Comparison of ENCODE assay signal across 19 cellular contexts in the genomic region with DNA sequence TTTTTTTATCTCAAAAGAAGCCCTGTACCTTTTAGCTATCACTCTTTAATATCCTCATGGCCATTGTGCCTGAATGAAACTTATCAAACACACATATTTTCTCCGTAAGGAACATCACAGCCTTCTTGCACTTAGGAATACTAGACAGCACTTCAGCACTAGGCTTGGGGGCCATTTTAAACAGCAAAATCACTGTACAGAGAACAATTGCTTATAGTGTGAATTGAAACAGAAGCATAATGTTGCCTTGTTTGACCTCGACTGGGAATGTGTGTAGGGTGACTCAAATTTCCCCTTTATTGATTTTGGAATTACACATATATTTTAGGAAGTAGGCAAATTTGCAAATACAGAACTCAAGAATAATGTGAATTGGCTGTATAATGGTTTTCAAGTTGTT. TPM values are rescaled to one million over a fixed set of nuclear protein-coding genes. Genes with fewer than 3 reads are reported as not detected.
DNase-seq lines count a peak whose midpoint lies in the region; ATAC-seq, FAIRE-seq and TF ChIP-seq lines count a peak whose summit lies in the region.
"Had no signal": no experiment of that assay in that cellular context is flagged by ENCODE, and none has a peak within 500 bp of the region (broad histone marks: within the 10 kb centered on the region; RNA-seq: fewer than 3 reads in every experiment).

No MANE protein-coding gene starts in this region.

- H3K36me3 ChIP-seq in GM12878 (ENCODE audit: control insufficient read depth in 2 of 2, insufficient read depth in 2 of 2, low read length in 1 of 2) (peaks cover 4 to 20% of the 10 kb centered on the region in 2 experiments), testis (ENCODE audit: low read depth, missing control alignments) (no peaks in the 10 kb centered on the region)

- ATAC-seq in GM12878 = no peak
- ATAC-seq in GM19035 (IDR thresholded peaks at IDR 0.05; ENCODE audit: unreplicated experiment) = no peak
- no peak for ATAC-seq in GM18511 (IDR thresholded peaks at IDR 0.05; ENCODE audit: unreplicated experiment)

- no peak for TF ChIP-seq CTCF in GM12878 (IDR thresholded peaks at IDR 0.05 in 2 of 3, conservative IDR thresholded peaks at IDR 0.05 in 1 of 3; ENCODE audit: control insufficient read depth in 2 of 3, extremely low read depth in 1 of 3, insufficient read depth in 1 of 3, low read depth in 3 of 3, low read length in 3 of 3)
- no peak for TF ChIP-seq CTCF in testis (IDR thresholded peaks at IDR 0.05)

- H3K36me3 Mint-ChIP-seq in activated T-cell treated with anti-CD3 and anti-CD28 coated beads, Interleukin-2, amount 50 U/mL, for 24 hours (ENCODE audit: low read depth) = peaks cover 85% of the 10 kb centered on the region

- peak overlapping the region; percentile 7 for H3K27ac Mint-ChIP-seq in activated T-cell treated with anti-CD3 and anti-CD28 coated beads, Interleukin-2, amount 50 U/mL, for 24 hours

- H3K27ac ChIP-seq in GM12878 (ENCODE audit: control insufficient read depth, insufficient read depth) = no peak overlapping the region
- no peak overlapping the region for H3K27ac ChIP-seq in testis

- intact Hi-C loops in GM12878 (cut with micrococcal nuclease; ENCODE audit: unreplicated experiment) = no loop called here
- intact Hi-C loops in testis (cut with DNase I; ENCODE audit: low total_unique reads) = no loop called here

- in situ Hi-C loops in GM12878 (cut with MboI) = no loop called here

- TF ChIP-seq POLR2A in GM12878 (IDR thresholded peaks at IDR 0.05; ENCODE audit: low read depth, low read length) = no peak
- no peak for TF ChIP-seq POLR2A in testis (IDR thresholded peaks at IDR 0.05)

- H3K27me3 ChIP-seq in GM12878 (replicated peaks in 1 of 2; ENCODE audit: control insufficient read depth in 2 of 2, insufficient read depth in 2 of 2, low read length in 1 of 2) (no peaks in the 10 kb centered on the region), testis (no peaks in the 10 kb centered on the region)
- H3K27me3 ChIP-seq: BE2C had no signal

- H3K9me3 ChIP-seq in GM12878 (replicated peaks; ENCODE audit: control insufficient read depth, insufficient read depth, low read length) (no peaks in the 10 kb centered on the region), testis (no peaks in the 10 kb centered on the region)
- H3K9me3 ChIP-seq: BE2C had no signal

- no peak overlapping the region for H3K4me3 ChIP-seq in GM12878
- no peak overlapping the region for H3K4me3 ChIP-seq in testis

- H3K4me2 ChIP-seq in GM12878 (ENCODE audit: control insufficient read depth, insufficient read depth) = no peak overlapping the region

- CTCF ChIA-PET in GM12878 (lab: Yijun Ruan, JAX) = no interaction called here

- WGBS in GM12878 (ENCODE audit: insufficient coverage, insufficient replicate concordance, low lambda C conversion rate, missing lambda C conversion rate) = 46% methylated on average over 2 of the region's 2 CpGs
- WGBS in testis, 2 donors = 66 to 72% methylated on average over 2 of the region's 2 CpGs

- SMC1A ChIA-PET in GM12878 (lab: Charles Lee; ENCODE audit: uncharacterized antibody, unreplicated experiment) = no interaction called here

- H2AFZ ChIP-seq in GM12878 (ENCODE audit: control insufficient read depth, low read depth, low read length) = no peak overlapping the region

- POLR2A ChIA-PET in GM12878 (lab: Charles Lee) = no interaction called here

- peaks cover 3% of the 10 kb centered on the region for H3K4me1 Mint-ChIP-seq in activated T-cell treated with anti-CD3 and anti-CD28 coated beads, Interleukin-2, amount 50 U/mL, for 24 hours (ENCODE audit: low read depth)
- H3K4me1 Mint-ChIP-seq: CD8-positive, alpha-beta memory T cell; H9 had no signal

- H3K4me1 ChIP-seq in GM12878 (ENCODE audit: control insufficient read depth, insufficient read depth, low read length) = no peaks in the 10 kb centered on the region
- H3K4me1 ChIP-seq in testis = no peaks in the 10 kb centered on the region
- H3K4me1 ChIP-seq: BE2C had no signal

- H3K27me3 Mint-ChIP-seq in activated T-cell treated with anti-CD3 and anti-CD28 coated beads, Interleukin-2, amount 50 U/mL, for 24 hours = no peaks in the 10 kb centered on the region
- H3K27me3 Mint-ChIP-seq: CD4-positive, CD25-positive, alpha-beta regulatory T cell; CD8-positive, alpha-beta memory T cell had no signal

- BruUV-seq in GM12878 (replicated peaks; lab: Mats Ljungman, UMichigan) = no TSS peak

- no peak for TF ChIP-seq RAD21 in GM12878 (IDR thresholded peaks at IDR 0.05; ENCODE audit: insufficient read depth, low read depth, low read length)

- no peaks in the 10 kb centered on the region for H4K20me1 ChIP-seq in GM12878 (ENCODE audit: control insufficient read depth, insufficient read depth)

- no peak for TF ChIP-seq EP300 in GM12878 (IDR thresholded peaks at IDR 0.05; ENCODE audit: borderline replicate concordance in 1 of 2, control insufficient read depth in 1 of 2, low read depth in 2 of 2, low read length in 2 of 2)

- no peak overlapping the region for H3K4me3 Mint-ChIP-seq in activated T-cell treated with anti-CD3 and anti-CD28 coated beads, Interleukin-2, amount 50 U/mL, for 24 hours
- H3K4me3 Mint-ChIP-seq: CD4-positive, CD25-positive, alpha-beta regulatory T cell; CD8-positive, alpha-beta memory T cell; H9 had no signal

- no peaks in the 10 kb centered on the region for H3K79me2 ChIP-seq in GM12878 (ENCODE audit: control insufficient read depth, insufficient read depth, low read length)

- H3K9me3 Mint-ChIP-seq in activated T-cell treated with anti-CD3 and anti-CD28 coated beads, Interleukin-2, amount 50 U/mL, for 24 hours = no peaks in the 10 kb centered on the region
- H3K9me3 Mint-ChIP-seq: CD4-positive, CD25-positive, alpha-beta regulatory T cell; CD8-positive, alpha-beta memory T cell; H9 had no signal

- peak; percentile 52 for FAIRE-seq in GM12878 (lab: Jason Lieb, UNC)
- FAIRE-seq: GM19239, H1, HTR-8/SVneo had no signal

- RAD21 ChIA-PET in GM12878 (lab: Charles Lee; ENCODE audit: unreplicated experiment) = no interaction called here

- DNase-seq in activated T-cell treated with anti-CD3 and anti-CD28 coated beads, Interleukin-2, amount 50 U/mL, for 24 hours = no peak
- DNase-seq in activated T-cell treated with anti-CD3 and anti-CD28 coated beads for 4 hours (no peak), GM12878 (ENCODE audit: low read depth, low spot score) (no peak), midbrain (lab: John Stamatoyannopoulos, UW) (peak; percentile 14), testis (no peak)
- DNase-seq: BE2C; C1 segment of cervical spinal cord; CD4-positive, CD25-positive, alpha-beta regulatory T cell; CD8-positive, alpha-beta memory T cell; COR-L47; DMS 273 treated with DMSO at 0.1 percent for 48 hours; GDM1; H9; IMR-90 had no signal

- no peak overlapping the region for H3K9ac ChIP-seq in GM12878 (ENCODE audit: control insufficient read depth, insufficient read depth, low read length)

TF ChIP-seq in GM12878, 131 proteins besides CTCF, POLR2A, EP300 and RAD21:
- TF ChIP-seq NFIC (IDR thresholded peaks at IDR 0.05; ENCODE audit: low read depth, low read length) (no peak), TARDBP (IDR thresholded peaks at IDR 0.05; ENCODE audit: borderline replicate concordance) (no peak)

RNA-seq across cellular contexts. Expression of gene KYAT3, which starts 36.4 kb away (rescaled TPM):
- 20.3 and 23.6 TPM in 2 replicates for total RNA-seq in GM12878 (2013; cell fraction: nucleolus; rRNA removed)
- total RNA-seq in GM12878 (2014; rRNA removed) (16.9 and 17.1 TPM in 2 replicates), GM12878 (2014; rRNA removed; fragmentation: Illumina TruSeq; extraction: Trizol) (24.4 and 25.3 TPM in 2 replicates), GM12878 (2021) (27.8 and 28.2 TPM in 2 replicates), testis (10 to 100 TPM; 33.6 to 35.2 TPM)
- 17.2 TPM for polyA plus RNA-seq in GM12878 (2011; ENCODE audit: low read depth)
- polyA plus RNA-seq in GM12878 (2011; rRNA removed) (29.9 and 53.8 TPM in 2 replicates), GM12878 (2014; fragmentation: Illumina TruSeq; extraction: Trizol) (35.4 and 46.5 TPM in 2 replicates), GM12878 (2014; fragmentation: Nextera tagmentation; extraction: Ambion mirVana) (10 to 100 TPM; 18.9 to 21.8 TPM), GM12878 (2014; rRNA removed) (20.4 and 24.1 TPM in 2 replicates), GM12878 (2016; fragmentation: Nextera tagmentation; extraction: Ambion mirVana) (10 to 100 TPM; 25.9 to 27.5 TPM), testis (ENCODE audit: insufficient read depth, low read depth, low replicate concordance) (10.4 TPM)
- 12.7 and 18.9 TPM in 2 replicates for polyA plus RNA-seq in GM12878 (2011; cell fraction: cytosol; rRNA removed)
- 24.1 and 28.2 TPM in 2 replicates for polyA plus RNA-seq in GM12878 (2011; cell fraction: nucleus; rRNA removed)
- 29.3 and 34.1 TPM in 2 replicates for polyA plus RNA-seq in GM12878 (2012)
- 16.3 and 25.2 TPM in 2 replicates for polyA minus RNA-seq in GM12878 (2011; rRNA and poly(A)+ RNA removed)
- 10.7 and 12.5 TPM in 2 replicates for polyA minus RNA-seq in GM12878 (2011; cell fraction: cytosol; rRNA and poly(A)+ RNA removed)
- 6.3 and 8.2 TPM in 2 replicates for polyA minus RNA-seq in GM12878 (2011; cell fraction: nucleus; rRNA and poly(A)+ RNA removed)

RNA-seq across cellular contexts. Expression of gene RBMXL1, which starts 36.4 kb away (rescaled TPM):
- 39.7 and 42.9 TPM in 2 replicates for total RNA-seq in GM12878 (2013; cell fraction: nucleolus; rRNA removed)
- total RNA-seq in GM12878 (2014; rRNA removed) = 6.9 and 8.3 TPM in 2 replicates
- 9.7 and 10.4 TPM in 2 replicates for total RNA-seq in GM12878 (2014; rRNA removed; fragmentation: Illumina TruSeq; extraction: Trizol)
- total RNA-seq in GM12878 (2021) = 13.9 TPM in 2 replicates
- 4.1 TPM for polyA plus RNA-seq in GM12878 (2011; ENCODE audit: low read depth)
- 6.5 and 7.4 TPM in 2 replicates for polyA plus RNA-seq in GM12878 (2011; rRNA removed)
- polyA plus RNA-seq in GM12878 (2011; cell fraction: cytosol; rRNA removed) = 2.9 and 3.5 TPM in 2 replicates
- polyA plus RNA-seq in GM12878 (2011; cell fraction: nucleus; rRNA removed) = 5.2 and 6.4 TPM in 2 replicates
- 6.3 and 7.0 TPM in 2 replicates for polyA plus RNA-seq in GM12878 (2012)
- polyA plus RNA-seq in GM12878 (2014; fragmentation: Illumina TruSeq; extraction: Trizol) = 9.2 and 11.8 TPM in 2 replicates
- polyA plus RNA-seq in GM12878 (2014; fragmentation: Nextera tagmentation; extraction: Ambion mirVana) = 1 to 10 TPM; 3.5 to 4.0 TPM
- polyA plus RNA-seq in GM12878 (2014; rRNA removed) = 3.8 and 4.4 TPM in 2 replicates
- polyA plus RNA-seq in GM12878 (2016; fragmentation: Nextera tagmentation; extraction: Ambion mirVana) = 1 to 10 TPM; 9.3 to 10.0 TPM
- 9.2 and 12.8 TPM in 2 replicates for polyA minus RNA-seq in GM12878 (2011; rRNA and poly(A)+ RNA removed)
- 2.9 and 3.7 TPM in 2 replicates for polyA minus RNA-seq in GM12878 (2011; cell fraction: cytosol; rRNA and poly(A)+ RNA removed)
- polyA minus RNA-seq in GM12878 (2011; cell fraction: nucleus; rRNA and poly(A)+ RNA removed) = 9.3 and 16.5 TPM in 2 replicates
- total RNA-seq in testis = 10 to 100 TPM; 27.8 to 38.7 TPM
- polyA plus RNA-seq in testis (ENCODE audit: insufficient read depth, low read depth, low replicate concordance) = 15.6 TPM
